Comparison of ENCODE assay signal across 8 cellular contexts in the genomic region with DNA sequence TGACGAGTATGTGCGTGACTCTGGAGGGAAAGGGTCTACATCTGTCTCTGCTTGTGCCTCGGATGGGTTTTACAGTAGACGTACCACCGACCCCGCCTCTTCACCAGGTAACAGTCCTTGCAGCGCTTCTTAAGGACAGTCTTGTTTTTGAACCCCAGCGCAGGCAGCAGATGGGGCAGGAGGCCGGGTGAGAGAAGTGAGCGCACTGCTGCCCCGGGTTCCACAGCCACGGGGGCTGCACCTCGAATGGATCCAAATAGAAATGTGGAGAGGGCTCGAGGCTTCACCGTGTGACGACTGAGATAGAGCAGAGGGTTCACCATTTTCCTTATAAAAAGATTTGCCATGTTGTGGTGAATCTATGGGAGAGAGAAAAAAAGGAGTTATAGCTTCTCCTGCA. TPM values are rescaled to one million over a fixed set of nuclear protein-coding genes. Genes with fewer than 3 reads are reported as not detected.
DNase-seq lines count a peak whose midpoint lies in the region; ATAC-seq, FAIRE-seq and TF ChIP-seq lines count a peak whose summit lies in the region.
"Not testable (repeated sequence)": the region's sequence is repeated elsewhere in the genome, so short reads cannot be mapped to it uniquely, and the experiment has no call there.

No MANE protein-coding gene starts in this region.

- intact Hi-C loops in kidney (cut with DNase I) = not testable (repeated sequence)

- ATAC-seq in T-helper 17 cell = not testable (repeated sequence)

- not testable (repeated sequence) for TF ChIP-seq CTCF in epithelial cell of esophagus (IDR thresholded peaks at IDR 0.05; ENCODE audit: insufficient read depth, low read depth, low read length, missing control alignments); kidney (IDR thresholded peaks at IDR 0.05; ENCODE audit: borderline replicate concordance, extremely low read depth, insufficient read depth)

- peak overlapping the region; percentile 98 for H3K4me3 Mint-ChIP-seq in T-helper 17 cell

- H3K9ac ChIP-seq in BLaER1 treated with 17β-estradiol and CSF1 and Interleukin-3, amounts not matched to agents 10 nM and 100 nM = peak overlapping the region; percentile 89 to 97 (median 94)
- peak overlapping the region; percentile 98 for H3K9ac ChIP-seq in HUES64 (ENCODE audit: low read depth, low read length)
- peak overlapping the region; percentile 95 for H3K9ac ChIP-seq in adipocyte (ENCODE audit: low read length)
- H3K9ac ChIP-seq in kidney (ENCODE audit: low read length in 2 of 2) = peak overlapping the region; percentile 63 to 71
- peak overlapping the region in 4 of 5 donors; percentile 75 to 88 (median 81) for H3K9ac ChIP-seq in subcutaneous abdominal adipose tissue (ENCODE audit: low read length in 5 of 5)

- peak overlapping the region; percentile 98 for H3K27ac Mint-ChIP-seq in T-helper 17 cell

- WGBS in HUES64 = 90% methylated on average over 16 of the region's 16 CpGs

- peaks cover 49 to 77% (median 74%) of the 10 kb centered on the region in 10 experiments for H3K4me1 ChIP-seq in BLaER1 treated with 17β-estradiol and CSF1 and Interleukin-3, amounts not matched to agents 10 nM and 100 nM
- H3K4me1 ChIP-seq in HUES64 (ENCODE audit: insufficient read depth, low read length); neuron (ENCODE audit: insufficient read depth, low read length): not testable (repeated sequence)
- H3K4me1 ChIP-seq in adipocyte (ENCODE audit: control insufficient read depth, insufficient read depth, low read length) (peaks cover 43% of the 10 kb centered on the region), kidney (ENCODE audit: control insufficient read depth in 1 of 2, insufficient read depth in 1 of 2, low read depth in 1 of 2, low read length in 2 of 2) (peaks cover 6 to 11% of the 10 kb centered on the region in 2 donors), subcutaneous abdominal adipose tissue (ENCODE audit: control insufficient read depth in 5 of 5, insufficient read depth in 5 of 5, low read length in 5 of 5) (peaks cover 4 to 48% (median 30%) of the 10 kb centered on the region in 5 donors)

- FAIRE-seq in kidney (lab: Jason Lieb, UNC) = not testable (repeated sequence)

- not testable (repeated sequence) for H3K27me3 Mint-ChIP-seq in T-helper 17 cell

- H3K4me3 ChIP-seq in BLaER1 treated with 17β-estradiol and CSF1 and Interleukin-3, amounts not matched to agents 10 nM and 100 nM = peak overlapping the region; percentile 70 to 99 (median 94)
- H3K4me3 ChIP-seq in HUES64 (ENCODE audit: low read length) (peak overlapping the region; percentile 92), adipocyte (ENCODE audit: low read length) (peak overlapping the region; percentile 85), epithelial cell of esophagus (ENCODE audit: low read length) (peak overlapping the region; percentile 76), kidney (ENCODE audit: low read length in 2 of 2) (peak overlapping the region; percentile 68 to 93), neuron (ENCODE audit: low read length) (peak overlapping the region; percentile 67), subcutaneous abdominal adipose tissue (ENCODE audit: low read depth in 1 of 5, low read length in 5 of 5) (peak overlapping the region; percentile 74 to 97 (median 90))

- DNase-seq in T-helper 17 cell; adipocyte (ENCODE audit: low read depth); epithelial cell of esophagus (ENCODE audit: low read depth); kidney: not testable (repeated sequence)

- peaks cover 16 to 53% (median 38%) of the 10 kb centered on the region in 11 experiments; a peak in 20 of 22 replicates for H4K20me1 ChIP-seq in BLaER1 treated with 17β-estradiol and CSF1 and Interleukin-3, amounts not matched to agents 10 nM and 100 nM

- H3K27ac ChIP-seq in BLaER1 treated with 17β-estradiol and CSF1 and Interleukin-3, amounts not matched to agents 10 nM and 100 nM = peak overlapping the region in 10 of 11 experiments; percentile 77 to 96 (median 92); a peak in 18 of 22 replicates
- not testable (repeated sequence) for H3K27ac ChIP-seq in HUES64 (ENCODE audit: low read depth, low read length); kidney (ENCODE audit: low read depth in 2 of 2, low read length in 2 of 2); subcutaneous abdominal adipose tissue (ENCODE audit: low read depth, low read length)

- not testable (repeated sequence) for H2AFZ ChIP-seq in neuron (ENCODE audit: low read depth, low read length)

- peak overlapping the region; percentile 83 to 100 (median 97) for H3K4me2 ChIP-seq in BLaER1 treated with 17β-estradiol and CSF1 and Interleukin-3, amounts not matched to agents 10 nM and 100 nM

- not testable (repeated sequence) for H3K27me3 ChIP-seq in BLaER1 treated with 17β-estradiol and CSF1 and Interleukin-3, amounts not matched to agents 10 nM and 100 nM; HUES64 (ENCODE audit: insufficient read depth, low read length); adipocyte (replicated peaks; ENCODE audit: control insufficient read depth, insufficient read depth, low read length); neuron (ENCODE audit: insufficient read depth, low read length); subcutaneous abdominal adipose tissue (ENCODE audit: control insufficient read depth in 5 of 5, insufficient read depth in 4 of 5, low read length in 5 of 5)

- H3K36me3 ChIP-seq in BLaER1 treated with 17β-estradiol and CSF1 and Interleukin-3, amounts not matched to agents 10 nM and 100 nM = peaks cover 30 to 46% (median 40%) of the 10 kb centered on the region in 11 experiments
- peaks cover 40% of the 10 kb centered on the region for H3K36me3 ChIP-seq in HUES64 (ENCODE audit: insufficient read depth, low read length)
- peaks cover 35% of the 10 kb centered on the region for H3K36me3 ChIP-seq in adipocyte (ENCODE audit: control insufficient read depth, insufficient read depth, low read length, severe bottlenecking)
- peaks cover 5 to 26% of the 10 kb centered on the region in 2 donors for H3K36me3 ChIP-seq in kidney (ENCODE audit: control insufficient read depth in 1 of 2, insufficient read depth in 2 of 2, low read length in 2 of 2)
- peaks cover 34% of the 10 kb centered on the region for H3K36me3 ChIP-seq in neuron (ENCODE audit: insufficient read depth, low read length)
- H3K36me3 ChIP-seq in subcutaneous abdominal adipose tissue (ENCODE audit: control insufficient read depth in 5 of 5, insufficient read depth in 5 of 5, low read length in 5 of 5) = peaks cover 9 to 35% (median 30%) of the 10 kb centered on the region in 5 donors

- H3K9me3 ChIP-seq in BLaER1 treated with 17β-estradiol and CSF1 and Interleukin-3, amounts not matched to agents 10 nM and 100 nM (replicated peaks in 1 of 11); HUES64 (ENCODE audit: insufficient read depth, low read depth, low read length); T-helper 17 cell (ENCODE audit: control insufficient read depth, low read length, poor library complexity, severe bottlenecking); adipocyte (ENCODE audit: control insufficient read depth, low read length); kidney (ENCODE audit: control insufficient read depth in 1 of 2, low read length in 2 of 2); neuron (ENCODE audit: low read length); subcutaneous abdominal adipose tissue (ENCODE audit: control insufficient read depth in 5 of 5, low read length in 5 of 5): not testable (repeated sequence)

- H3K4me1 Mint-ChIP-seq in T-helper 17 cell = peaks cover 46% of the 10 kb centered on the region

- H3K36me3 Mint-ChIP-seq in T-helper 17 cell (ENCODE audit: low read depth) = not testable (repeated sequence)

RNA-seq across cellular contexts. Expression of gene MRPL36, which starts 1.0 kb away (rescaled TPM):
- polyA plus RNA-seq in HUES64 (2013, experiment 1 of 2) = 90.9 TPM
- 85.1 TPM for polyA plus RNA-seq in HUES64 (2013, experiment 2 of 2)
- total RNA-seq in T-helper 17 cell (10 to 100 TPM; 12.3 to 17.7 TPM), kidney (29.6 TPM)
- polyA plus RNA-seq in kidney (ENCODE audit: insufficient read depth, low read depth, low replicate concordance) = 96.7 TPM

RNA-seq across cellular contexts. Expression of gene NDUFS6, which starts 2.6 kb away (rescaled TPM):
- polyA plus RNA-seq in HUES64 (2013, experiment 1 of 2) = 96.8 TPM
- 99.0 TPM for polyA plus RNA-seq in HUES64 (2013, experiment 2 of 2)
- total RNA-seq in T-helper 17 cell (10 to 100 TPM; 15.2 to 24.7 TPM), kidney (31.1 TPM)
- 164 TPM for polyA plus RNA-seq in kidney (ENCODE audit: insufficient read depth, low read depth, low replicate concordance)
